ENCODE assay signal across 25 cellular contexts in the genomic region with DNA sequence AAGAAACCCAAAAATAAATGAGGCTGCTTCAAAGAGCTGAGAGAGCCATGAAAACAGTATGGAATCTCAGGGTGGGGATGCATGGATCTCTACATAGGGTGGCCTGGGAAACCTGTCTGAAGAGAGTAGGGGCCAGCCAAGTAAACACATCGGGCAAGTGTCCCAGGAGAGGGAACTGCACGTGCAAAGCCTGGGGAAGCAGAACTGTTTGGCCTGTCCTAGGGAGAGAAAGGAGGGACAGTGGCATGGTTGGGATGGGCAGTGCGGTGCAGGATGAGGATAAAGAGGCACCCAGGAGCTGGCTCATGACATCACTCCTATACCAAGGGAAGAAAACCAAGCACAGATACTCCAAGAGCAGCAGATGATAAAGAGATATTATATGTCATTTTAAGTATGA.
DNase-seq lines count a peak whose midpoint lies in the region; ATAC-seq and TF ChIP-seq lines count a peak whose summit lies in the region.
"Had no signal": no experiment of that assay in that cellular context is flagged by ENCODE, and none has a peak within 500 bp of the region (broad histone marks: within the 10 kb centered on the region; RNA-seq: fewer than 3 reads in every experiment).

No MANE protein-coding gene starts in this region.

- DNase-seq in WTC11 (ENCODE audit: low spot score) (no peak), dorsolateral prefrontal cortex (peak in 2 of 10 donors; percentile 39 to 56), nucleus accumbens (lab: John Stamatoyannopoulos, UW) (peak in 30 of 56 donors; percentile 18 to 80 (median 44)), mucosa of gallbladder (ENCODE audit: low spot score) (no peak), ovary (no peak), NCI-H446 (lab: John Stamatoyannopoulos, UW) (no peak), body of pancreas (no peak)
- DNase-seq: CD4-positive, alpha-beta memory T cell; COR-L47; GDM1; GM23248; HCEC 1CT; IMR-90; KG1; MG63; NCI-H1105 treated with DMSO at 0.1 percent for 48 hours; NCI-H146; NCI-H1930; NCI-H2107; NCI-H524 treated with DMSO at 0.1 percent for 48 hours; NCI-H82; NK-92 treated with Interleukin-12 subunit alpha and Interleukin-12 subunit beta, amount 100 ng/mL, for 24 hours; PC-3; SJCRH30 had no signal

- TF ChIP-seq POLR2A in ovary (IDR thresholded peaks at IDR 0.05): no peak
- no peak for TF ChIP-seq POLR2A in body of pancreas (IDR thresholded peaks at IDR 0.05)

- H3K36me3 ChIP-seq in ovary (no peaks in the 10 kb centered on the region), body of pancreas (replicated peaks in 1 of 2; ENCODE audit: insufficient read depth in 1 of 2, low read depth in 2 of 2) (no peaks in the 10 kb centered on the region)
- H3K36me3 ChIP-seq: SJCRH30 had no signal

- H3K27me3 ChIP-seq in dorsolateral prefrontal cortex: no peaks in the 10 kb centered on the region
- H3K27me3 ChIP-seq in ovary: no peaks in the 10 kb centered on the region
- no peaks in the 10 kb centered on the region for H3K27me3 ChIP-seq in body of pancreas
- H3K27me3 ChIP-seq: MG63, SJCRH30 had no signal

- POLR2A ChIA-PET in WTC11 (lab: Charles Lee): no interaction called here

- H3K9me3 Mint-ChIP-seq in WTC11: peaks cover 19% of the 10 kb centered on the region

- H3K4me1 Mint-ChIP-seq in WTC11: peaks cover 39% of the 10 kb centered on the region

- TF ChIP-seq CTCF in WTC11 (IDR thresholded peaks at IDR 0.05): no peak
- no peak for TF ChIP-seq CTCF in dorsolateral prefrontal cortex (IDR thresholded peaks at IDR 0.05 in 54 of 56, conservative IDR thresholded peaks at IDR 0.05 in 2 of 56; ENCODE audit: low read depth in 1 of 56, partially characterized antibody in 56 of 56)
- no peak for TF ChIP-seq CTCF in ovary (IDR thresholded peaks at IDR 0.05)
- no peak for TF ChIP-seq CTCF in body of pancreas (IDR thresholded peaks at IDR 0.05)

- intact Hi-C loops in dorsolateral prefrontal cortex (cut with DNase I) (no loop called here), ovary (cut with DNase I) (no loop called here), body of pancreas (cut with DNase I) (no loop called here)

- H3K27ac ChIP-seq in dorsolateral prefrontal cortex: peak overlapping the region in 56 of 59 donors; percentile 32 to 93 (median 82)
- H3K27ac ChIP-seq in ovary: no peak overlapping the region
- H3K27ac ChIP-seq in body of pancreas: no peak overlapping the region
- H3K27ac ChIP-seq: GM23248, SJCRH30 had no signal

- peak overlapping the region in 3 of 59 donors; percentile 3 to 8 (median 7) for H3K4me3 ChIP-seq in dorsolateral prefrontal cortex
- no peak overlapping the region for H3K4me3 ChIP-seq in ovary
- no peak overlapping the region for H3K4me3 ChIP-seq in body of pancreas
- H3K4me3 ChIP-seq: GM23248, MG63, SJCRH30 had no signal

- TF ChIP-seq EP300 in ovary (IDR thresholded peaks at IDR 0.05): no peak

- H3K27me3 Mint-ChIP-seq in WTC11 (ENCODE audit: low read depth): peaks cover 4% of the 10 kb centered on the region; the same call in 1 of the 2 replicates
- H3K27me3 Mint-ChIP-seq: CD4-positive, alpha-beta memory T cell had no signal

- peak overlapping the region; percentile 63; the same call in 1 of the 2 replicates for H3K27ac Mint-ChIP-seq in WTC11

- H3K4me1 ChIP-seq in ovary (ENCODE audit: insufficient read depth) (no peaks in the 10 kb centered on the region), body of pancreas (no peaks in the 10 kb centered on the region)
- H3K4me1 ChIP-seq: SJCRH30 had no signal

- H3K9me3 ChIP-seq in ovary (no peaks in the 10 kb centered on the region), body of pancreas (no peaks in the 10 kb centered on the region)
- H3K9me3 ChIP-seq: MG63, SJCRH30 had no signal

- CTCF ChIA-PET in WTC11 (lab: Charles Lee): interaction anchor here (0.6 to 1.9 kb wide), 2 partner anchors 182 to 267 kb away, joined by 3 to 5 read pairs; no protein-coding TSS in a partner anchor

- peaks cover 27% of the 10 kb centered on the region for H3K36me3 Mint-ChIP-seq in WTC11

- 80 to 85% (median 84%) methylated on average over 3 of the region's 3 CpGs for WGBS in ovary, 3 donors
- 74 to 75% methylated on average over 3 of the region's 3 CpGs for WGBS in body of pancreas, 2 donors

- no peak overlapping the region for H3K4me3 Mint-ChIP-seq in WTC11
- H3K4me3 Mint-ChIP-seq: CD4-positive, alpha-beta memory T cell had no signal

- no peak for ATAC-seq in WTC11
- ATAC-seq in body of pancreas: no peak
- ATAC-seq: PC-3, SK-N-SH treated with all-trans-retinoic acid at 6 μM for 48 hours had no signal

TF ChIP-seq in WTC11, 78 proteins besides CTCF, POLR2A, EP300 and RAD21:
- TF ChIP-seq, protein P1, sequence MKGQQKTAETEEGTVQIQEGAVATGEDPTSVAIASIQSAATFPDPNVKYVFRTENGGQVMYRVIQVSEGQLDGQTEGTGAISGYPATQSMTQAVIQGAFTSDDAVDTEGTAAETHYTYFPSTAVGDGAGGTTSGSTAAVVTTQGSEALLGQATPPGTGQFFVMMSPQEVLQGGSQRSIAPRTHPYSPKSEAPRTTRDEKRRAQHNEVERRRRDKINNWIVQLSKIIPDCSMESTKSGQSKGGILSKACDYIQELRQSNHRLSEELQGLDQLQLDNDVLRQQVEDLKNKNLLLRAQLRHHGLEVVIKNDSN (CRISPR knock-in tag; IDR thresholded peaks at IDR 0.05): no peak
- TF ChIP-seq, protein P2, sequence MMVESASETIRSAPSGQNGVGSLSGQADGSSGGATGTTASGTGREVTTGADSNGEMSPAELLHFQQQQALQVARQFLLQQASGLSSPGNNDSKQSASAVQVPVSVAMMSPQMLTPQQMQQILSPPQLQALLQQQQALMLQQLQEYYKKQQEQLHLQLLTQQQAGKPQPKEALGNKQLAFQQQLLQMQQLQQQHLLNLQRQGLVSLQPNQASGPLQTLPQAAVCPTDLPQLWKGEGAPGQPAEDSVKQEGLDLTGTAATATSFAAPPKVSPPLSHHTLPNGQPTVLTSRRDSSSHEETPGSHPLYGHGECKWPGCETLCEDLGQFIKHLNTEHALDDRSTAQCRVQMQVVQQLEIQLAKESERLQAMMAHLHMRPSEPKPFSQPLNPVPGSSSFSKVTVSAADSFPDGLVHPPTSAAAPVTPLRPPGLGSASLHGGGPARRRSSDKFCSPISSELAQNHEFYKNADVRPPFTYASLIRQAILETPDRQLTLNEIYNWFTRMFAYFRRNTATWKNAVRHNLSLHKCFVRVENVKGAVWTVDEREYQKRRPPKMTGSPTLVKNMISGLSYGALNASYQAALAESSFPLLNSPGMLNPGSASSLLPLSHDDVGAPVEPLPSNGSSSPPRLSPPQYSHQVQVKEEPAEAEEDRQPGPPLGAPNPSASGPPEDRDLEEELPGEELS (CRISPR knock-in tag; IDR thresholded peaks at IDR 0.05): no peak
- TF ChIP-seq, protein P3, sequence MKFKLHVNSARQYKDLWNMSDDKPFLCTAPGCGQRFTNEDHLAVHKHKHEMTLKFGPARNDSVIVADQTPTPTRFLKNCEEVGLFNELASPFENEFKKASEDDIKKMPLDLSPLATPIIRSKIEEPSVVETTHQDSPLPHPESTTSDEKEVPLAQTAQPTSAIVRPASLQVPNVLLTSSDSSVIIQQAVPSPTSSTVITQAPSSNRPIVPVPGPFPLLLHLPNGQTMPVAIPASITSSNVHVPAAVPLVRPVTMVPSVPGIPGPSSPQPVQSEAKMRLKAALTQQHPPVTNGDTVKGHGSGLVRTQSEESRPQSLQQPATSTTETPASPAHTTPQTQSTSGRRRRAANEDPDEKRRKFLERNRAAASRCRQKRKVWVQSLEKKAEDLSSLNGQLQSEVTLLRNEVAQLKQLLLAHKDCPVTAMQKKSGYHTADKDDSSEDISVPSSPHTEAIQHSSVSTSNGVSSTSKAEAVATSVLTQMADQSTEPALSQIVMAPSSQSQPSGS (CRISPR knock-in tag; IDR thresholded peaks at IDR 0.05; ENCODE audit: borderline replicate concordance, low read depth): no peak
- no peak for TF ChIP-seq ZNF671 (CRISPR knock-in tag; IDR thresholded peaks at IDR 0.05)

Comparison
In these comparisons a context has a peak if more than half of its experiments do, and no peak if none do; other contexts are left out.
1. DNase-seq: peak in nucleus accumbens (30 of 56); none in WTC11 (single experiment), mucosa of gallbladder (single experiment), ovary (0 of 5), NCI-H446 (0 of 2) and body of pancreas (0 of 4).
2. H3K27ac ChIP-seq: peak in dorsolateral prefrontal cortex (56 of 59); none in ovary (0 of 2) and body of pancreas (0 of 4).